Comparison of ENCODE assay signal across 1 cellular context in the genomic region with DNA sequence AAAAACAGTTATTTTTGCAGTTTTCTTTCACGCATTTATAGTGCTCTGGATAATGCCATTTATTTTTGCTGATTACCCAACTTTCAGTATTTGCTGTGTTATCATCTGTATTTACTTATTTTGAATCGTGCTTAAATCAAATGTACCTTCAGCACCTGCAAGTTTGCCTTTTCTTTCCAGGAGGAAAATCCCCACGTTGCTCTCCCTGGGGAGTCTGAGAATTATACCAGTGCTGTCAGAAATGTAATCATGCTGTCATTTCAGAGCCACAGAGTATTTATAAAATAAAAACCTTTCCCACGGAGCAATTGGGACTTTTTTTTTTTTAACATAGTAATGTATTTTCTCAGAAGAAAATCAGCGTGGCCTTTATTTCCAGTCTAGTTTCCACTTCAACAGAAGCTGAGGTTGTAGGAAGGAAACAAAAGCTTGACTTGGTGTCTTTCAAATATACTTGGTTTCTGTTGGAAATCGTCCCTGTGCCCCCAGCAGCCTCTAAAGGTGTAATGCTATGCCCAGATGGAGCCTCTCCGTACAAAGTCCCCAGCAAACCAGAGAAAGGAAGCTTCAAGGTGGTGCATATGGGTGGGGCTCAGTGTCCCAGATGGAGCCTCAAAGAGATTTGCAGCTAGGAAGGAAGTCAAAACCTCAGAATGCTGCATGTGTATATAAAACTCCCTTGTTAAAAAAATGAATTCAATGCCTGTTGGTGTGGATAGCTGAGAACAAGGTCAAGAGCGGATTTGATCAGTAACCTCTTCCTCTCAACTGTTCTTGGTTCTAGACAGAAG.
TF ChIP-seq lines count a peak whose summit lies in the region.

No MANE protein-coding gene starts in this region.

TF ChIP-seq in H1, 55 proteins besides CTCF, POLR2A, EP300 and RAD21 (continued from another document):
- no peak for TF ChIP-seq CBX8 (IDR thresholded peaks at IDR 0.05; ENCODE audit: borderline replicate concordance, low read depth, low read length)
- no peak for TF ChIP-seq SRF (IDR thresholded peaks at IDR 0.05; ENCODE audit: low read depth, low read length)
- TF ChIP-seq BACH1 (IDR thresholded peaks at IDR 0.05; ENCODE audit: low read length) = no peak
- TF ChIP-seq RBBP5 (IDR thresholded peaks at IDR 0.05; ENCODE audit: borderline replicate concordance, low read depth, low read length) = no peak
- TF ChIP-seq, protein P1, sequence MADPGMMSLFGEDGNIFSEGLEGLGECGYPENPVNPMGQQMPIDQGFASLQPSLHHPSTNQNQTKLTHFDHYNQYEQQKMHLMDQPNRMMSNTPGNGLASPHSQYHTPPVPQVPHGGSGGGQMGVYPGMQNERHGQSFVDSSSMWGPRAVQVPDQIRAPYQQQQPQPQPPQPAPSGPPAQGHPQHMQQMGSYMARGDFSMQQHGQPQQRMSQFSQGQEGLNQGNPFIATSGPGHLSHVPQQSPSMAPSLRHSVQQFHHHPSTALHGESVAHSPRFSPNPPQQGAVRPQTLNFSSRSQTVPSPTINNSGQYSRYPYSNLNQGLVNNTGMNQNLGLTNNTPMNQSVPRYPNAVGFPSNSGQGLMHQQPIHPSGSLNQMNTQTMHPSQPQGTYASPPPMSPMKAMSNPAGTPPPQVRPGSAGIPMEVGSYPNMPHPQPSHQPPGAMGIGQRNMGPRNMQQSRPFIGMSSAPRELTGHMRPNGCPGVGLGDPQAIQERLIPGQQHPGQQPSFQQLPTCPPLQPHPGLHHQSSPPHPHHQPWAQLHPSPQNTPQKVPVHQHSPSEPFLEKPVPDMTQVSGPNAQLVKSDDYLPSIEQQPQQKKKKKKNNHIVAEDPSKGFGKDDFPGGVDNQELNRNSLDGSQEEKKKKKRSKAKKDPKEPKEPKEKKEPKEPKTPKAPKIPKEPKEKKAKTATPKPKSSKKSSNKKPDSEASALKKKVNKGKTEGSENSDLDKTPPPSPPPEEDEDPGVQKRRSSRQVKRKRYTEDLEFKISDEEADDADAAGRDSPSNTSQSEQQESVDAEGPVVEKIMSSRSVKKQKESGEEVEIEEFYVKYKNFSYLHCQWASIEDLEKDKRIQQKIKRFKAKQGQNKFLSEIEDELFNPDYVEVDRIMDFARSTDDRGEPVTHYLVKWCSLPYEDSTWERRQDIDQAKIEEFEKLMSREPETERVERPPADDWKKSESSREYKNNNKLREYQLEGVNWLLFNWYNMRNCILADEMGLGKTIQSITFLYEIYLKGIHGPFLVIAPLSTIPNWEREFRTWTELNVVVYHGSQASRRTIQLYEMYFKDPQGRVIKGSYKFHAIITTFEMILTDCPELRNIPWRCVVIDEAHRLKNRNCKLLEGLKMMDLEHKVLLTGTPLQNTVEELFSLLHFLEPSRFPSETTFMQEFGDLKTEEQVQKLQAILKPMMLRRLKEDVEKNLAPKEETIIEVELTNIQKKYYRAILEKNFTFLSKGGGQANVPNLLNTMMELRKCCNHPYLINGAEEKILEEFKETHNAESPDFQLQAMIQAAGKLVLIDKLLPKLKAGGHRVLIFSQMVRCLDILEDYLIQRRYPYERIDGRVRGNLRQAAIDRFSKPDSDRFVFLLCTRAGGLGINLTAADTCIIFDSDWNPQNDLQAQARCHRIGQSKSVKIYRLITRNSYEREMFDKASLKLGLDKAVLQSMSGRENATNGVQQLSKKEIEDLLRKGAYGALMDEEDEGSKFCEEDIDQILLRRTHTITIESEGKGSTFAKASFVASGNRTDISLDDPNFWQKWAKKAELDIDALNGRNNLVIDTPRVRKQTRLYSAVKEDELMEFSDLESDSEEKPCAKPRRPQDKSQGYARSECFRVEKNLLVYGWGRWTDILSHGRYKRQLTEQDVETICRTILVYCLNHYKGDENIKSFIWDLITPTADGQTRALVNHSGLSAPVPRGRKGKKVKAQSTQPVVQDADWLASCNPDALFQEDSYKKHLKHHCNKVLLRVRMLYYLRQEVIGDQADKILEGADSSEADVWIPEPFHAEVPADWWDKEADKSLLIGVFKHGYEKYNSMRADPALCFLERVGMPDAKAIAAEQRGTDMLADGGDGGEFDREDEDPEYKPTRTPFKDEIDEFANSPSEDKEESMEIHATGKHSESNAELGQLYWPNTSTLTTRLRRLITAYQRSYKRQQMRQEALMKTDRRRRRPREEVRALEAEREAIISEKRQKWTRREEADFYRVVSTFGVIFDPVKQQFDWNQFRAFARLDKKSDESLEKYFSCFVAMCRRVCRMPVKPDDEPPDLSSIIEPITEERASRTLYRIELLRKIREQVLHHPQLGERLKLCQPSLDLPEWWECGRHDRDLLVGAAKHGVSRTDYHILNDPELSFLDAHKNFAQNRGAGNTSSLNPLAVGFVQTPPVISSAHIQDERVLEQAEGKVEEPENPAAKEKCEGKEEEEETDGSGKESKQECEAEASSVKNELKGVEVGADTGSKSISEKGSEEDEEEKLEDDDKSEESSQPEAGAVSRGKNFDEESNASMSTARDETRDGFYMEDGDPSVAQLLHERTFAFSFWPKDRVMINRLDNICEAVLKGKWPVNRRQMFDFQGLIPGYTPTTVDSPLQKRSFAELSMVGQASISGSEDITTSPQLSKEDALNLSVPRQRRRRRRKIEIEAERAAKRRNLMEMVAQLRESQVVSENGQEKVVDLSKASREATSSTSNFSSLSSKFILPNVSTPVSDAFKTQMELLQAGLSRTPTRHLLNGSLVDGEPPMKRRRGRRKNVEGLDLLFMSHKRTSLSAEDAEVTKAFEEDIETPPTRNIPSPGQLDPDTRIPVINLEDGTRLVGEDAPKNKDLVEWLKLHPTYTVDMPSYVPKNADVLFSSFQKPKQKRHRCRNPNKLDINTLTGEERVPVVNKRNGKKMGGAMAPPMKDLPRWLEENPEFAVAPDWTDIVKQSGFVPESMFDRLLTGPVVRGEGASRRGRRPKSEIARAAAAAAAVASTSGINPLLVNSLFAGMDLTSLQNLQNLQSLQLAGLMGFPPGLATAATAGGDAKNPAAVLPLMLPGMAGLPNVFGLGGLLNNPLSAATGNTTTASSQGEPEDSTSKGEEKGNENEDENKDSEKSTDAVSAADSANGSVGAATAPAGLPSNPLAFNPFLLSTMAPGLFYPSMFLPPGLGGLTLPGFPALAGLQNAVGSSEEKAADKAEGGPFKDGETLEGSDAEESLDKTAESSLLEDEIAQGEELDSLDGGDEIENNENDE (IDR thresholded peaks at IDR 0.05; ENCODE audit: insufficient replicate concordance, low read length) = no peak
- no peak for TF ChIP-seq POU5F1 (IDR thresholded peaks at IDR 0.05; ENCODE audit: low read depth, low read length)
- no peak for TF ChIP-seq GTF2F1 (IDR thresholded peaks at IDR 0.05; ENCODE audit: borderline replicate concordance, low read depth, low read length)
